In genomic region chr16:85361441-85362118, GRCh38 we compare ENCODE assay signal across 15 cellular contexts.
A peak's percentile ranks its signal among the peaks of the same experiment; 100 is the strongest.
DNase-seq lines count a peak whose midpoint lies in the region; ATAC-seq, FAIRE-seq and TF ChIP-seq lines count a peak whose summit lies in the region.
"Had no signal": no experiment of that assay in that cellular context is flagged by ENCODE, and none has a peak within 500 bp of the region (broad histone marks: within the 10 kb centered on the region; RNA-seq: fewer than 3 reads in every experiment).

No MANE protein-coding gene starts in this region.

- no peaks in the 10 kb centered on the region for H3K9me2 ChIP-seq in PC-9 (ENCODE audit: insufficient read depth)

- H3K27me3 Mint-ChIP-seq in MCF 10A (ENCODE audit: insufficient read depth, unreplicated experiment) (no peaks in the 10 kb centered on the region), nephron (ENCODE audit: low read depth) (no peaks in the 10 kb centered on the region)

- H3K36me3 ChIP-seq in breast epithelium (no peaks in the 10 kb centered on the region), heart left ventricle (no peaks in the 10 kb centered on the region), PC-9 (ENCODE audit: low read depth) (no peaks in the 10 kb centered on the region)
- H3K36me3 ChIP-seq: spleen had no signal

- TF ChIP-seq POLR2A in breast epithelium (IDR thresholded peaks at IDR 0.05) (no peak), heart left ventricle (IDR thresholded peaks at IDR 0.05) (no peak)

- no peaks in the 10 kb centered on the region for H3K9me3 ChIP-seq in breast epithelium
- H3K9me3 ChIP-seq in heart left ventricle = peaks cover 0 to 6% (median 0%) of the 10 kb centered on the region in 12 donors
- no peaks in the 10 kb centered on the region for H3K9me3 ChIP-seq in PC-9 (ENCODE audit: insufficient read depth, low read depth)

- no peaks in the 10 kb centered on the region for H4K20me1 ChIP-seq in PC-9 (ENCODE audit: insufficient read depth)

- DNase-seq in MCF 10A (ENCODE audit: unreplicated experiment) (no peak), breast epithelium (ENCODE audit: low spot score in 2 of 2) (no peak), heart left ventricle (peak in 3 of 5 donors; percentile 60 to 83 (median 78)), PC-9 (no peak), posterior cingulate gyrus (no peak), HTR-8/SVneo (ENCODE audit: insufficient read length, low spot score) (no peak)
- DNase-seq: natural killer cell, NCI-H446 treated with DMSO at 0.1 percent for 48 hours, spleen, T1000 had no signal

- CTCF ChIA-PET in MCF 10A (lab: Yijun Ruan, JAX) (interaction anchor here (0.5 to 1.1 kb wide), 3 partner anchors 11 to 33 kb away, joined by 3 to 4 read pairs (median 3); no protein-coding TSS in a partner anchor), PC-9 (lab: Charles Lee) (interaction anchor here (0.5 kb wide), 1 partner anchor 115 kb away, joined by 9 read pairs; no protein-coding TSS in a partner anchor)

- BruUV-seq in MCF 10A (replicated peaks; lab: Mats Ljungman, UMichigan) = no TSS peak
- no TSS peak for BruUV-seq in PC-9 (replicated peaks; lab: Mats Ljungman, UMichigan)

- peak; percentile 83 to 92 (median 88) for ATAC-seq in heart left ventricle
- no peak for ATAC-seq in GM18517 (IDR thresholded peaks at IDR 0.05; ENCODE audit: unreplicated experiment)
- ATAC-seq: natural killer cell had no signal

- peaks cover 5% of the 10 kb centered on the region for H3K36me3 Mint-ChIP-seq in MCF 10A (ENCODE audit: insufficient read depth, unreplicated experiment)
- H3K36me3 Mint-ChIP-seq in nephron (ENCODE audit: low read depth) = peaks cover 6% of the 10 kb centered on the region
- H3K36me3 Mint-ChIP-seq: natural killer cell had no signal

- H3K4me1 Mint-ChIP-seq in MCF 10A (ENCODE audit: insufficient read depth, unreplicated experiment) = peaks cover 33% of the 10 kb centered on the region
- peaks cover 59% of the 10 kb centered on the region for H3K4me1 Mint-ChIP-seq in nephron
- H3K4me1 Mint-ChIP-seq: natural killer cell had no signal

- TF ChIP-seq CTCF in MCF 10A (IDR thresholded peaks at IDR 0.05; ENCODE audit: unreplicated experiment) = no peak
- TF ChIP-seq CTCF in breast epithelium (IDR thresholded peaks at IDR 0.05) = no peak
- TF ChIP-seq CTCF in heart left ventricle (IDR thresholded peaks at IDR 0.05) = no peak
- TF ChIP-seq CTCF in nephron (IDR thresholded peaks at IDR 0.05; ENCODE audit: unreplicated experiment in 3 of 3) = no peak
- TF ChIP-seq CTCF in PC-9 (conservative IDR thresholded peaks at IDR 0.05) = no peak

- H3K9me3 Mint-ChIP-seq in MCF 10A (ENCODE audit: unreplicated experiment) (no peaks in the 10 kb centered on the region), nephron (no peaks in the 10 kb centered on the region)
- H3K9me3 Mint-ChIP-seq: activated T-helper 2 cell treated with anti-CD3 and anti-CD28 coated beads, Interferon-gamma antibody, Interleukin-2, Interleukin-4, amounts not matched to agents 10 μg/mL and 5 μg/mL and 100 μg/mL, durations not matched to agents 14 hours and 24 hours and 36 hours; natural killer cell had no signal

- intact Hi-C loops in MCF 10A (cut with micrococcal nuclease) (no loop called here), breast epithelium (cut with DNase I; ENCODE audit: low total_unique reads) (no loop called here), heart left ventricle (cut with DNase I) (no loop called here), PC-9 (cut with micrococcal nuclease; ENCODE audit: unreplicated experiment) (no loop called here), posterior cingulate gyrus (cut with DNase I) (no loop called here)

- H3K4me2 ChIP-seq in PC-9 = no peak overlapping the region

- 70 to 78% (median 75%) methylated on average over 17 to 23 of the region's 23 CpGs for WGBS in heart left ventricle, 4 donors

- no peak overlapping the region for H3K27ac ChIP-seq in breast epithelium
- peak overlapping the region in 1 of 12 donors; percentile 5 for H3K27ac ChIP-seq in heart left ventricle
- H3K27ac ChIP-seq in PC-9 = no peak overlapping the region
- H3K27ac ChIP-seq: spleen had no signal

- H3K4me3 Mint-ChIP-seq in MCF 10A (ENCODE audit: unreplicated experiment) (no peak overlapping the region), nephron (no peak overlapping the region)
- H3K4me3 Mint-ChIP-seq: natural killer cell had no signal

- H2AFZ ChIP-seq in PC-9 = no peak overlapping the region

- H3F3A ChIP-seq in PC-9 (ENCODE audit: insufficient read depth, low read depth) = no peaks in the 10 kb centered on the region

- POLR2A ChIA-PET in MCF 10A (lab: Yijun Ruan, JAX) (interaction anchor here (1.6 to 1.8 kb wide), 2 partner anchors 11 to 251 kb away, joined by 6 to 8 read pairs; partner anchors contain the start of gene GSE1), PC-9 (lab: Charles Lee; ENCODE audit: unreplicated experiment) (no interaction called here)

- no peaks in the 10 kb centered on the region for H3K79me2 ChIP-seq in PC-9 (ENCODE audit: low read depth)

- H3K27ac Mint-ChIP-seq in MCF 10A (ENCODE audit: low read depth, unreplicated experiment) = peak overlapping the region; percentile 46
- peak overlapping the region in 2 of 3 experiments; percentile 62 to 66 for H3K27ac Mint-ChIP-seq in nephron
- H3K27ac Mint-ChIP-seq: activated T-helper 2 cell treated with anti-CD3 and anti-CD28 coated beads, Interferon-gamma antibody, Interleukin-2, Interleukin-4, amounts not matched to agents 10 μg/mL and 5 μg/mL and 100 μg/mL, durations not matched to agents 14 hours and 24 hours and 36 hours; natural killer cell had no signal

- no peak overlapping the region for H3K4me3 ChIP-seq in breast epithelium
- H3K4me3 ChIP-seq in heart left ventricle = no peak overlapping the region
- H3K4me3 ChIP-seq in PC-9 = no peak overlapping the region
- H3K4me3 ChIP-seq: spleen had no signal

- no peak for FAIRE-seq in HTR-8/SVneo (lab: Jason Lieb, UNC)
- FAIRE-seq: frontal cortex, islet of Langerhans had no signal

- H3K27me3 ChIP-seq in breast epithelium (no peaks in the 10 kb centered on the region), heart left ventricle (no peaks in the 10 kb centered on the region), PC-9 (ENCODE audit: insufficient read depth, low read depth) (no peaks in the 10 kb centered on the region)

- H3K4me1 ChIP-seq in breast epithelium (no peaks in the 10 kb centered on the region), heart left ventricle (peaks cover 0 to 19% (median under 1%) of the 10 kb centered on the region in 12 donors), PC-9 (replicated peaks; ENCODE audit: insufficient read depth) (0 out of 2 replicates have a peak, but pooled peaks cover 5% of the 10 kb centered on the region)

Comparison
In these comparisons a context has a peak if more than half of its experiments do, and no peak if none do; other contexts are left out.
1. DNase-seq: peak in heart left ventricle (3 of 5); none in MCF 10A (single experiment), breast epithelium (0 of 2), PC-9 (0 of 2), posterior cingulate gyrus (0 of 10) and HTR-8/SVneo (single experiment).